In genomic region chr11:32918427-32918826, GRCh38 we compare ENCODE assay signal across 1 cellular context.
TF ChIP-seq lines count a peak whose summit lies in the region.

No MANE protein-coding gene starts in this region.

TF ChIP-seq in H1, 55 proteins besides CTCF, POLR2A, EP300 and RAD21 (continued from another document):
- no peak for TF ChIP-seq HDAC6 (IDR thresholded peaks at IDR 0.05; ENCODE audit: low read depth, low read length)
- TF ChIP-seq RXRA (IDR thresholded peaks at IDR 0.05; ENCODE audit: insufficient read depth, low read depth, low read length): no peak
- TF ChIP-seq HDAC2 (IDR thresholded peaks at IDR 0.05; ENCODE audit: borderline replicate concordance in 1 of 2, low read depth in 2 of 2, low read length in 2 of 2): no peak
- TF ChIP-seq, protein P1, sequence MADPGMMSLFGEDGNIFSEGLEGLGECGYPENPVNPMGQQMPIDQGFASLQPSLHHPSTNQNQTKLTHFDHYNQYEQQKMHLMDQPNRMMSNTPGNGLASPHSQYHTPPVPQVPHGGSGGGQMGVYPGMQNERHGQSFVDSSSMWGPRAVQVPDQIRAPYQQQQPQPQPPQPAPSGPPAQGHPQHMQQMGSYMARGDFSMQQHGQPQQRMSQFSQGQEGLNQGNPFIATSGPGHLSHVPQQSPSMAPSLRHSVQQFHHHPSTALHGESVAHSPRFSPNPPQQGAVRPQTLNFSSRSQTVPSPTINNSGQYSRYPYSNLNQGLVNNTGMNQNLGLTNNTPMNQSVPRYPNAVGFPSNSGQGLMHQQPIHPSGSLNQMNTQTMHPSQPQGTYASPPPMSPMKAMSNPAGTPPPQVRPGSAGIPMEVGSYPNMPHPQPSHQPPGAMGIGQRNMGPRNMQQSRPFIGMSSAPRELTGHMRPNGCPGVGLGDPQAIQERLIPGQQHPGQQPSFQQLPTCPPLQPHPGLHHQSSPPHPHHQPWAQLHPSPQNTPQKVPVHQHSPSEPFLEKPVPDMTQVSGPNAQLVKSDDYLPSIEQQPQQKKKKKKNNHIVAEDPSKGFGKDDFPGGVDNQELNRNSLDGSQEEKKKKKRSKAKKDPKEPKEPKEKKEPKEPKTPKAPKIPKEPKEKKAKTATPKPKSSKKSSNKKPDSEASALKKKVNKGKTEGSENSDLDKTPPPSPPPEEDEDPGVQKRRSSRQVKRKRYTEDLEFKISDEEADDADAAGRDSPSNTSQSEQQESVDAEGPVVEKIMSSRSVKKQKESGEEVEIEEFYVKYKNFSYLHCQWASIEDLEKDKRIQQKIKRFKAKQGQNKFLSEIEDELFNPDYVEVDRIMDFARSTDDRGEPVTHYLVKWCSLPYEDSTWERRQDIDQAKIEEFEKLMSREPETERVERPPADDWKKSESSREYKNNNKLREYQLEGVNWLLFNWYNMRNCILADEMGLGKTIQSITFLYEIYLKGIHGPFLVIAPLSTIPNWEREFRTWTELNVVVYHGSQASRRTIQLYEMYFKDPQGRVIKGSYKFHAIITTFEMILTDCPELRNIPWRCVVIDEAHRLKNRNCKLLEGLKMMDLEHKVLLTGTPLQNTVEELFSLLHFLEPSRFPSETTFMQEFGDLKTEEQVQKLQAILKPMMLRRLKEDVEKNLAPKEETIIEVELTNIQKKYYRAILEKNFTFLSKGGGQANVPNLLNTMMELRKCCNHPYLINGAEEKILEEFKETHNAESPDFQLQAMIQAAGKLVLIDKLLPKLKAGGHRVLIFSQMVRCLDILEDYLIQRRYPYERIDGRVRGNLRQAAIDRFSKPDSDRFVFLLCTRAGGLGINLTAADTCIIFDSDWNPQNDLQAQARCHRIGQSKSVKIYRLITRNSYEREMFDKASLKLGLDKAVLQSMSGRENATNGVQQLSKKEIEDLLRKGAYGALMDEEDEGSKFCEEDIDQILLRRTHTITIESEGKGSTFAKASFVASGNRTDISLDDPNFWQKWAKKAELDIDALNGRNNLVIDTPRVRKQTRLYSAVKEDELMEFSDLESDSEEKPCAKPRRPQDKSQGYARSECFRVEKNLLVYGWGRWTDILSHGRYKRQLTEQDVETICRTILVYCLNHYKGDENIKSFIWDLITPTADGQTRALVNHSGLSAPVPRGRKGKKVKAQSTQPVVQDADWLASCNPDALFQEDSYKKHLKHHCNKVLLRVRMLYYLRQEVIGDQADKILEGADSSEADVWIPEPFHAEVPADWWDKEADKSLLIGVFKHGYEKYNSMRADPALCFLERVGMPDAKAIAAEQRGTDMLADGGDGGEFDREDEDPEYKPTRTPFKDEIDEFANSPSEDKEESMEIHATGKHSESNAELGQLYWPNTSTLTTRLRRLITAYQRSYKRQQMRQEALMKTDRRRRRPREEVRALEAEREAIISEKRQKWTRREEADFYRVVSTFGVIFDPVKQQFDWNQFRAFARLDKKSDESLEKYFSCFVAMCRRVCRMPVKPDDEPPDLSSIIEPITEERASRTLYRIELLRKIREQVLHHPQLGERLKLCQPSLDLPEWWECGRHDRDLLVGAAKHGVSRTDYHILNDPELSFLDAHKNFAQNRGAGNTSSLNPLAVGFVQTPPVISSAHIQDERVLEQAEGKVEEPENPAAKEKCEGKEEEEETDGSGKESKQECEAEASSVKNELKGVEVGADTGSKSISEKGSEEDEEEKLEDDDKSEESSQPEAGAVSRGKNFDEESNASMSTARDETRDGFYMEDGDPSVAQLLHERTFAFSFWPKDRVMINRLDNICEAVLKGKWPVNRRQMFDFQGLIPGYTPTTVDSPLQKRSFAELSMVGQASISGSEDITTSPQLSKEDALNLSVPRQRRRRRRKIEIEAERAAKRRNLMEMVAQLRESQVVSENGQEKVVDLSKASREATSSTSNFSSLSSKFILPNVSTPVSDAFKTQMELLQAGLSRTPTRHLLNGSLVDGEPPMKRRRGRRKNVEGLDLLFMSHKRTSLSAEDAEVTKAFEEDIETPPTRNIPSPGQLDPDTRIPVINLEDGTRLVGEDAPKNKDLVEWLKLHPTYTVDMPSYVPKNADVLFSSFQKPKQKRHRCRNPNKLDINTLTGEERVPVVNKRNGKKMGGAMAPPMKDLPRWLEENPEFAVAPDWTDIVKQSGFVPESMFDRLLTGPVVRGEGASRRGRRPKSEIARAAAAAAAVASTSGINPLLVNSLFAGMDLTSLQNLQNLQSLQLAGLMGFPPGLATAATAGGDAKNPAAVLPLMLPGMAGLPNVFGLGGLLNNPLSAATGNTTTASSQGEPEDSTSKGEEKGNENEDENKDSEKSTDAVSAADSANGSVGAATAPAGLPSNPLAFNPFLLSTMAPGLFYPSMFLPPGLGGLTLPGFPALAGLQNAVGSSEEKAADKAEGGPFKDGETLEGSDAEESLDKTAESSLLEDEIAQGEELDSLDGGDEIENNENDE (IDR thresholded peaks at IDR 0.05; ENCODE audit: insufficient replicate concordance, low read length): no peak
- TF ChIP-seq JUN (IDR thresholded peaks at IDR 0.05; ENCODE audit: low read depth, low read length): no peak
- no peak for TF ChIP-seq TEAD4 (IDR thresholded peaks at IDR 0.05; ENCODE audit: low read depth, low read length)
- no peak for TF ChIP-seq SIX5 (IDR thresholded peaks at IDR 0.05; ENCODE audit: low read depth, low read length)
- TF ChIP-seq SAP30 (IDR thresholded peaks at IDR 0.05; ENCODE audit: insufficient read depth, insufficient replicate concordance, low read length): no peak
